1 cellular context compared by ENCODE assay signal in the genomic region with DNA sequence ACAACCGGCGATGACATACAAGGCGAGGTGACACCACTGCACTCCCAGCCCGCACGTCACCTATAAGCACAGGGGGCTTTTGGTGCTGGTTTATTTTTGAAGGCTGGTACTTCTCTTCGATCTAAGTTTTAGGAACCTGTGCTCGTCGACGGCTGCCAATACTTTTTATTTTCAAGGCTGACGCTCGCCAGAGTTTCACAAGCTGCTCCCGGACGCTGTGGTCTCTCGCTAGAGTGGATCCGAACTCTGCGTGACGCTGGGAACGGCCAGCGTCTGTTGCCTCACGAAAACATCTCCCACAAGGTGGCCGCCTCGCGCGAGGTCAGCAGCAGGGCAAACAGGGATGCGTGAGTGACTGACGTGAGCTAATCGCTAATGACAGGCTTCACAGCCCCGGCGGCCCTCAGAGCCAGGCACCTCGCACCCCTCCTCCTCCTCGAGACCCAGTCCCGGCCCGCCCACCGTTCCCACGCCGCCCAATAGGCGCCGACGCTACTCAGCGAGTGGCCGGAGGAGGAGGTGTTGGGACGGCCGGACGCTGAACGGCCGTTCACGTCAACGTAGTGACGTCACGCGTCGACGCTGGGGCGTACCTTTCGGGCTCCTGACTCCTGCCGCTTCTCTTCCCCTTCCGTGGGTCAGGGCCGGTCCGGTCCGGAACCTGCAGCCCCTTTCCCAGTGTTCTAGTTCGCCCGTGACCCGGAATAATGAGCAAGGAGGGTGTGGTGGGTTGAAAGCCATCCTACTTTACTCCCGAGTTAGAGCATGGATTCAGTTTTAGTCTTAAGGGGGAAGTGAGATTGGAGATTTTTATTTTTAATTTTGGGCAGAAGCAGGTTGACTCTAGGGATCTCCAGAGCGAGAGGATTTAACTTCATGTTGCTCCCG.
TF ChIP-seq lines count a peak whose summit lies in the region.

A gene (plus strand): TSS at position 621 of the 888 bp plus-strand sequence. CDS start 15,351 bp downstream, outside the sequence.

TF ChIP-seq in HepG2, 621 proteins besides CTCF, POLR2A, EP300 and RAD21 (continued from another document and continues in another):
- TF ChIP-seq, protein P1, sequence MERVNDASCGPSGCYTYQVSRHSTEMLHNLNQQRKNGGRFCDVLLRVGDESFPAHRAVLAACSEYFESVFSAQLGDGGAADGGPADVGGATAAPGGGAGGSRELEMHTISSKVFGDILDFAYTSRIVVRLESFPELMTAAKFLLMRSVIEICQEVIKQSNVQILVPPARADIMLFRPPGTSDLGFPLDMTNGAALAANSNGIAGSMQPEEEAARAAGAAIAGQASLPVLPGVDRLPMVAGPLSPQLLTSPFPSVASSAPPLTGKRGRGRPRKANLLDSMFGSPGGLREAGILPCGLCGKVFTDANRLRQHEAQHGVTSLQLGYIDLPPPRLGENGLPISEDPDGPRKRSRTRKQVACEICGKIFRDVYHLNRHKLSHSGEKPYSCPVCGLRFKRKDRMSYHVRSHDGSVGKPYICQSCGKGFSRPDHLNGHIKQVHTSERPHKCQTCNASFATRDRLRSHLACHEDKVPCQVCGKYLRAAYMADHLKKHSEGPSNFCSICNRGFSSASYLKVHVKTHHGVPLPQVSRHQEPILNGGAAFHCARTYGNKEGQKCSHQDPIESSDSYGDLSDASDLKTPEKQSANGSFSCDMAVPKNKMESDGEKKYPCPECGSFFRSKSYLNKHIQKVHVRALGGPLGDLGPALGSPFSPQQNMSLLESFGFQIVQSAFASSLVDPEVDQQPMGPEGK (CRISPR knock-in tag; IDR thresholded peaks at IDR 0.05), result no peak
- TF ChIP-seq U2AF1 (optimal IDR thresholded peaks at IDR 0.05; ENCODE audit: low read depth, low read length) (peak; percentile 62), ZNF790 (CRISPR knock-in tag; IDR thresholded peaks at IDR 0.05; ENCODE audit: borderline replicate concordance) (no peak; the same call in 1 of the 2 replicates), EEA1 (CRISPR knock-in tag; IDR thresholded peaks at IDR 0.05; ENCODE audit: borderline replicate concordance) (no peak), FOXA3 (CRISPR knock-in tag; IDR thresholded peaks at IDR 0.05) (peak; percentile 66; the same call in 1 of the 2 replicates), ZC3H4 (CRISPR knock-in tag; IDR thresholded peaks at IDR 0.05; ENCODE audit: borderline replicate concordance) (no peak), RFXANK (CRISPR knock-in tag; IDR thresholded peaks at IDR 0.05) (no peak), ZNF773 (CRISPR knock-in tag; IDR thresholded peaks at IDR 0.05; ENCODE audit: borderline replicate concordance) (no peak), NFYB (CRISPR knock-in tag; IDR thresholded peaks at IDR 0.05) (peak; percentile 85), SIN3B (IDR thresholded peaks at IDR 0.05; ENCODE audit: low read length) (no peak), POGZ (CRISPR knock-in tag; IDR thresholded peaks at IDR 0.05) (peak; percentile 99), ZFP1 (CRISPR knock-in tag; IDR thresholded peaks at IDR 0.05) (0 out of 2 replicates have a peak, but pooled peaks have one; percentile 55), ZNF337 (CRISPR knock-in tag; IDR thresholded peaks at IDR 0.05; ENCODE audit: borderline replicate concordance, low read depth) (no peak), STAT5B (CRISPR knock-in tag; IDR thresholded peaks at IDR 0.05) (no peak), MEIS1 (CRISPR knock-in tag; IDR thresholded peaks at IDR 0.05; ENCODE audit: borderline replicate concordance) (peak; percentile 95; the same call in 1 of the 2 replicates), ZNF124 (CRISPR knock-in tag; IDR thresholded peaks at IDR 0.05) (peak; percentile 54), ZNF891 (CRISPR knock-in tag; IDR thresholded peaks at IDR 0.05) (peak; percentile 69; the same call in 1 of the 2 replicates), MED8 (CRISPR knock-in tag; IDR thresholded peaks at IDR 0.05; ENCODE audit: insufficient replicate concordance) (peak; percentile 63), CBX2 (IDR thresholded peaks at IDR 0.05; ENCODE audit: low read depth, low read length) (no peak), CBX2 (CRISPR knock-in tag; IDR thresholded peaks at IDR 0.05; ENCODE audit: low read depth) (no peak), ZNF354B (CRISPR knock-in tag; IDR thresholded peaks at IDR 0.05) (no peak), CHCHD3 (CRISPR knock-in tag; IDR thresholded peaks at IDR 0.05) (no peak), ZNF232 (CRISPR knock-in tag; IDR thresholded peaks at IDR 0.05; ENCODE audit: borderline replicate concordance) (no peak; the same call in 1 of the 2 replicates), KDM3A (CRISPR knock-in tag; IDR thresholded peaks at IDR 0.05; ENCODE audit: low read depth) (no peak), TBP (CRISPR knock-in tag; IDR thresholded peaks at IDR 0.05) (no peak), ZNF562 (CRISPR knock-in tag; IDR thresholded peaks at IDR 0.05; ENCODE audit: borderline replicate concordance) (no peak), SP4 (CRISPR knock-in tag; IDR thresholded peaks at IDR 0.05) (peak; percentile 83), SSRP1 (CRISPR knock-in tag; IDR thresholded peaks at IDR 0.05) (no peak), MLLT10 (CRISPR knock-in tag; IDR thresholded peaks at IDR 0.05) (no peak), ZSCAN9 (CRISPR knock-in tag; IDR thresholded peaks at IDR 0.05; ENCODE audit: borderline replicate concordance) (peak; percentile 78; the same call in 1 of the 2 replicates), TAF15 (IDR thresholded peaks at IDR 0.05; ENCODE audit: low read depth, low read length, poor library complexity, severe bottlenecking) (no peak), FOXO1 (CRISPR knock-in tag; IDR thresholded peaks at IDR 0.05) (0 out of 2 replicates have a peak, but pooled peaks have one; percentile 27), NR2C2 (CRISPR knock-in tag; IDR thresholded peaks at IDR 0.05; ENCODE audit: borderline replicate concordance) (peak; percentile 92), ZNF777 (CRISPR knock-in tag; IDR thresholded peaks at IDR 0.05) (peak; percentile 84), GTF3A (CRISPR knock-in tag; conservative IDR thresholded peaks at IDR 0.05) (0 out of 2 replicates have a peak, but pooled peaks have one; percentile 46), RBM39 (IDR thresholded peaks at IDR 0.05; ENCODE audit: low read depth, low read length, poor library complexity, severe bottlenecking) (no peak), GLI4 (CRISPR knock-in tag; IDR thresholded peaks at IDR 0.05; ENCODE audit: borderline replicate concordance) (0 out of 2 replicates have a peak, but pooled peaks have one; percentile 24), KDM5B (CRISPR knock-in tag; IDR thresholded peaks at IDR 0.05; ENCODE audit: borderline replicate concordance) (peak; percentile 85), RFX3 (CRISPR knock-in tag; IDR thresholded peaks at IDR 0.05) (no peak)
- TF ChIP-seq, protein P2, sequence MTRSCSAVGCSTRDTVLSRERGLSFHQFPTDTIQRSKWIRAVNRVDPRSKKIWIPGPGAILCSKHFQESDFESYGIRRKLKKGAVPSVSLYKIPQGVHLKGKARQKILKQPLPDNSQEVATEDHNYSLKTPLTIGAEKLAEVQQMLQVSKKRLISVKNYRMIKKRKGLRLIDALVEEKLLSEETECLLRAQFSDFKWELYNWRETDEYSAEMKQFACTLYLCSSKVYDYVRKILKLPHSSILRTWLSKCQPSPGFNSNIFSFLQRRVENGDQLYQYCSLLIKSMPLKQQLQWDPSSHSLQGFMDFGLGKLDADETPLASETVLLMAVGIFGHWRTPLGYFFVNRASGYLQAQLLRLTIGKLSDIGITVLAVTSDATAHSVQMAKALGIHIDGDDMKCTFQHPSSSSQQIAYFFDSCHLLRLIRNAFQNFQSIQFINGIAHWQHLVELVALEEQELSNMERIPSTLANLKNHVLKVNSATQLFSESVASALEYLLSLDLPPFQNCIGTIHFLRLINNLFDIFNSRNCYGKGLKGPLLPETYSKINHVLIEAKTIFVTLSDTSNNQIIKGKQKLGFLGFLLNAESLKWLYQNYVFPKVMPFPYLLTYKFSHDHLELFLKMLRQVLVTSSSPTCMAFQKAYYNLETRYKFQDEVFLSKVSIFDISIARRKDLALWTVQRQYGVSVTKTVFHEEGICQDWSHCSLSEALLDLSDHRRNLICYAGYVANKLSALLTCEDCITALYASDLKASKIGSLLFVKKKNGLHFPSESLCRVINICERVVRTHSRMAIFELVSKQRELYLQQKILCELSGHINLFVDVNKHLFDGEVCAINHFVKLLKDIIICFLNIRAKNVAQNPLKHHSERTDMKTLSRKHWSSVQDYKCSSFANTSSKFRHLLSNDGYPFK (CRISPR knock-in tag; IDR thresholded peaks at IDR 0.05; ENCODE audit: borderline replicate concordance), result peak; percentile 86
- TF ChIP-seq, protein P3, sequence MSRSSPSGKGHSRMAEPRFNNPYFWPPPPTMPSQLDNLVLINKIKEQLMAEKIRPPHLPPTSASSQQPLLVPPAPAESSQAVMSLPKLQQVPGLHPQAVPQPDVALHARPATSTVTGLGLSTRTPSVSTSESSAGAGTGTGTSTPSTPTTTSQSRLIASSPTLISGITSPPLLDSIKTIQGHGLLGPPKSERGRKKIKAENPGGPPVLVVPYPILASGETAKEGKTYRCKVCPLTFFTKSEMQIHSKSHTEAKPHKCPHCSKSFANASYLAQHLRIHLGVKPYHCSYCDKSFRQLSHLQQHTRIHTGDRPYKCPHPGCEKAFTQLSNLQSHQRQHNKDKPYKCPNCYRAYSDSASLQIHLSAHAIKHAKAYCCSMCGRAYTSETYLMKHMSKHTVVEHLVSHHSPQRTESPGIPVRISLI (CRISPR knock-in tag; IDR thresholded peaks at IDR 0.05; ENCODE audit: borderline replicate concordance), result no peak; the same call in 1 of the 2 replicates
- TF ChIP-seq, protein P4, sequence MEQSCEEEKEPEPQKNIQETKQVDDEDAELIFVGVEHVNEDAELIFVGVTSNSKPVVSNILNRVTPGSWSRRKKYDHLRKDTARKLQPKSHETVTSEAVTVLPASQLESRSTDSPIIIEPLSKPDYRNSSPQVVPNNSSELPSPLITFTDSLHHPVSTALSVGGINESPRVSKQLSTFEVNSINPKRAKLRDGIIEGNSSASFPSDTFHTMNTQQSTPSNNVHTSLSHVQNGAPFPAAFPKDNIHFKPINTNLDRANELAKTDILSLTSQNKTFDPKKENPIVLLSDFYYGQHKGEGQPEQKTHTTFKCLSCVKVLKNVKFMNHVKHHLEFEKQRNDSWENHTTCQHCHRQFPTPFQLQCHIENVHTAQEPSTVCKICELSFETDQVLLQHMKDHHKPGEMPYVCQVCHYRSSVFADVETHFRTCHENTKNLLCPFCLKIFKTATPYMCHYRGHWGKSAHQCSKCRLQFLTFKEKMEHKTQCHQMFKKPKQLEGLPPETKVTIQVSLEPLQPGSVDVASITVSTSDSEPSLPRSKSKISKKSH (CRISPR knock-in tag; IDR thresholded peaks at IDR 0.05; ENCODE audit: borderline replicate concordance), result peak; percentile 47; the same call in 1 of the 2 replicates
- TF ChIP-seq, protein P5, sequence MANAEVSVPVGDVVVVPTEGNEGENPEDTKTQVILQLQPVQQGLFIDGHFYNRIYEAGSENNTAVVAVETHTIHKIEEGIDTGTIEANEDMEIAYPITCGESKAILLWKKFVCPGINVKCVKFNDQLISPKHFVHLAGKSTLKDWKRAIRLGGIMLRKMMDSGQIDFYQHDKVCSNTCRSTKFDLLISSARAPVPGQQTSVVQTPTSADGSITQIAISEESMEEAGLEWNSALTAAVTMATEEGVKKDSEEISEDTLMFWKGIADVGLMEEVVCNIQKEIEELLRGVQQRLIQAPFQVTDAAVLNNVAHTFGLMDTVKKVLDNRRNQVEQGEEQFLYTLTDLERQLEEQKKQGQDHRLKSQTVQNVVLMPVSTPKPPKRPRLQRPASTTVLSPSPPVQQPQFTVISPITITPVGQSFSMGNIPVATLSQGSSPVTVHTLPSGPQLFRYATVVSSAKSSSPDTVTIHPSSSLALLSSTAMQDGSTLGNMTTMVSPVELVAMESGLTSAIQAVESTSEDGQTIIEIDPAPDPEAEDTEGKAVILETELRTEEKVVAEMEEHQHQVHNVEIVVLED (CRISPR knock-in tag; IDR thresholded peaks at IDR 0.05; ENCODE audit: borderline replicate concordance), result peak; percentile 100
- TF ChIP-seq, protein P6, sequence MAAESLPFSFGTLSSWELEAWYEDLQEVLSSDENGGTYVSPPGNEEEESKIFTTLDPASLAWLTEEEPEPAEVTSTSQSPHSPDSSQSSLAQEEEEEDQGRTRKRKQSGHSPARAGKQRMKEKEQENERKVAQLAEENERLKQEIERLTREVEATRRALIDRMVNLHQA (CRISPR knock-in tag; IDR thresholded peaks at IDR 0.05), result no peak
- TF ChIP-seq, protein P7, sequence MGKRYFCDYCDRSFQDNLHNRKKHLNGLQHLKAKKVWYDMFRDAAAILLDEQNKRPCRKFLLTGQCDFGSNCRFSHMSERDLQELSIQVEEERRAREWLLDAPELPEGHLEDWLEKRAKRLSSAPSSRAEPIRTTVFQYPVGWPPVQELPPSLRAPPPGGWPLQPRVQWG (CRISPR knock-in tag; IDR thresholded peaks at IDR 0.05; ENCODE audit: borderline replicate concordance, low read depth), result no peak
- TF ChIP-seq, protein P8, sequence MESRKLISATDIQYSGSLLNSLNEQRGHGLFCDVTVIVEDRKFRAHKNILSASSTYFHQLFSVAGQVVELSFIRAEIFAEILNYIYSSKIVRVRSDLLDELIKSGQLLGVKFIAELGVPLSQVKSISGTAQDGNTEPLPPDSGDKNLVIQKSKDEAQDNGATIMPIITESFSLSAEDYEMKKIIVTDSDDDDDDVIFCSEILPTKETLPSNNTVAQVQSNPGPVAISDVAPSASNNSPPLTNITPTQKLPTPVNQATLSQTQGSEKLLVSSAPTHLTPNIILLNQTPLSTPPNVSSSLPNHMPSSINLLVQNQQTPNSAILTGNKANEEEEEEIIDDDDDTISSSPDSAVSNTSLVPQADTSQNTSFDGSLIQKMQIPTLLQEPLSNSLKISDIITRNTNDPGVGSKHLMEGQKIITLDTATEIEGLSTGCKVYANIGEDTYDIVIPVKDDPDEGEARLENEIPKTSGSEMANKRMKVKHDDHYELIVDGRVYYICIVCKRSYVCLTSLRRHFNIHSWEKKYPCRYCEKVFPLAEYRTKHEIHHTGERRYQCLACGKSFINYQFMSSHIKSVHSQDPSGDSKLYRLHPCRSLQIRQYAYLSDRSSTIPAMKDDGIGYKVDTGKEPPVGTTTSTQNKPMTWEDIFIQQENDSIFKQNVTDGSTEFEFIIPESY (CRISPR knock-in tag; IDR thresholded peaks at IDR 0.05), result no peak
- TF ChIP-seq, protein P9, sequence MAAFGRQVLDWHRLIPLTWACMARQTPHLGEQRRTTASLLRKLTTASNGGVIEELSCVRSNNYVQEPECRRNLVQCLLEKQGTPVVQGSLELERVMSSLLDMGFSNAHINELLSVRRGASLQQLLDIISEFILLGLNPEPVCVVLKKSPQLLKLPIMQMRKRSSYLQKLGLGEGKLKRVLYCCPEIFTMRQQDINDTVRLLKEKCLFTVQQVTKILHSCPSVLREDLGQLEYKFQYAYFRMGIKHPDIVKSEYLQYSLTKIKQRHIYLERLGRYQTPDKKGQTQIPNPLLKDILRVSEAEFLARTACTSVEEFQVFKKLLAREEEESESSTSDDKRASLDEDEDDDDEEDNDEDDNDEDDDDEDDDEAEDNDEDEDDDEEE (CRISPR knock-in tag; IDR thresholded peaks at IDR 0.05), result no peak
- TF ChIP-seq, protein P10, sequence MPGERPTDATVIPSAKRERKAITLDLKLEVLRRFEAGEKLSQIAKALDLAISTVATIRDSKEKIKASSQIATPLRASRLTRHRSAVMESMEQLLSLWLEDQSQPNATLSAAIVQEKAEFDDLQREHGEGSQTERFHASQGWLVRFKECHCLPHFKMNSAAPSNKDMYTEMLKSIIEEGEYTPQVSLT (CRISPR knock-in tag; IDR thresholded peaks at IDR 0.05; ENCODE audit: borderline replicate concordance, low read depth), result no peak; the same call in 1 of the 2 replicates
- TF ChIP-seq, protein P11, sequence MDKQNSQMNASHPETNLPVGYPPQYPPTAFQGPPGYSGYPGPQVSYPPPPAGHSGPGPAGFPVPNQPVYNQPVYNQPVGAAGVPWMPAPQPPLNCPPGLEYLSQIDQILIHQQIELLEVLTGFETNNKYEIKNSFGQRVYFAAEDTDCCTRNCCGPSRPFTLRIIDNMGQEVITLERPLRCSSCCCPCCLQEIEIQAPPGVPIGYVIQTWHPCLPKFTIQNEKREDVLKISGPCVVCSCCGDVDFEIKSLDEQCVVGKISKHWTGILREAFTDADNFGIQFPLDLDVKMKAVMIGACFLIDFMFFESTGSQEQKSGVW (CRISPR knock-in tag; IDR thresholded peaks at IDR 0.05; ENCODE audit: borderline replicate concordance), result no peak
